In the genomic region with DNA sequence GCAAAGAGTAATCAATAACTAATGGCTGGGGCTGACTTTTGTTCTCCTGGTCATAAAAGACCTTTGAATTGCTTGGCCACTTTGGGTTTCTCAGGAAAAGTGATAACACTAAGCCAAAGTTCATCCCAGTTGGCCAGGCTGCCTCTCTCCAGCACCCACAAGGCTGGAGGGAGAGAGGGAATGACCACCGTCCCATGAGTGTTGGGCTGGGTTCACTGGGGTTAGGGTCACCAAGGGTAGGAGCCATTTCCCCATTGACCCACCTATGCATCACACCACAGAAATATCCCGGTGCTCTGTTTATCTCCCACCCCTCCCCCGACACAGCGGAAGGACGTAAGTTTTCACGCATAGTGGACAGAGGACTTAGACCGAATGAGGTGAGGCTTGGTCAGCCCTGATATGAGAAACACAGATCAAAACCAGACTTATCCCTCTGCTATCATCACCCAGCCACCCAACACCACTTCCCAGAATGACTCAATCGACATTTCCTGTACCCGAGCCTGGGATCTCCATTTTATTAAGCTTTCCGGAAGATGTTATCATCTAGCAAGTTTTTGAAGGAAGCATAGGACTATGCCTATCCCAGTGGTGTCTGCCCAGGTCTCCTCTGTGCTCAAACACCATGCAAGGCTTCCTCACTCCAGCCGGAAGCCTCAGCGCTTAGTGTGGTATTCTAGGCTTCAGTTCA, we compare ENCODE assay signal across 20 cellular contexts.
"Had no signal": no experiment of that assay in that cellular context is flagged by ENCODE, and none has a peak within 500 bp of the region (broad histone marks: within the 10 kb centered on the region; RNA-seq: fewer than 3 reads in every experiment).

No MANE protein-coding gene starts in this region.

- H3K9me3 Mint-ChIP-seq: activated naive CD8-positive, alpha-beta T cell treated with anti-CD3 and anti-CD28 coated beads, Interleukin-2, amount 10 ng/mL, durations not matched to agents 7 days and 5 days; activated T-cell treated with anti-CD3 and anti-CD28 coated beads, Interleukin-2, amount 50 U/mL, for 4 hours; dendritic cell treated with granulocyte-macrophage colony-stimulating factor and Interleukin-4, amounts not matched to agents 40 ng/mL and 50 ng/mL, for 4 days; T-helper 1 cell treated with Interleukin-12 subunit alpha and Interleukin-12 subunit beta and Interleukin-4 antibody, amounts not matched to agents 30 μg/mL and 1 μg/mL, for 36 hours had no signal

- H3K4me3 ChIP-seq: gastrocnemius medialis, upper lobe of left lung had no signal

- H3K4me3 Mint-ChIP-seq: activated naive CD8-positive, alpha-beta T cell treated with anti-CD3 and anti-CD28 coated beads, Interleukin-2, amount 10 ng/mL, durations not matched to agents 7 days and 5 days; activated T-cell treated with anti-CD3 and anti-CD28 coated beads, Interleukin-2, amount 50 U/mL, for 4 hours; dendritic cell treated with granulocyte-macrophage colony-stimulating factor and Interleukin-4, amounts not matched to agents 40 ng/mL and 50 ng/mL, for 4 days; mesothelial cell of epicardium; naive thymus-derived CD4-positive, alpha-beta T cell; T-helper 1 cell treated with Interleukin-12 subunit alpha and Interleukin-12 subunit beta and Interleukin-4 antibody, amounts not matched to agents 30 μg/mL and 1 μg/mL, for 36 hours had no signal

- H3K27ac Mint-ChIP-seq: activated naive CD8-positive, alpha-beta T cell treated with anti-CD3 and anti-CD28 coated beads, Interleukin-2, amount 10 ng/mL, durations not matched to agents 7 days and 5 days; dendritic cell treated with granulocyte-macrophage colony-stimulating factor and Interleukin-4, amounts not matched to agents 40 ng/mL and 50 ng/mL, for 4 days; mesothelial cell of epicardium; naive thymus-derived CD4-positive, alpha-beta T cell; progenitor cell of endocrine pancreas; T-helper 1 cell treated with Interleukin-12 subunit alpha and Interleukin-12 subunit beta and Interleukin-4 antibody, amounts not matched to agents 30 μg/mL and 1 μg/mL, for 36 hours had no signal

- DNase-seq: activated CD4-positive, alpha-beta T cell treated with anti-CD3 and anti-CD28 coated beads, Interleukin-2, amount 50 U/mL, for 4 hours; activated gamma-delta T cell treated with Interleukin-2 at 50 U/mL for 16 hours; activated naive CD8-positive, alpha-beta T cell treated with anti-CD3 and anti-CD28 coated beads, Interleukin-2, amount 10 ng/mL, durations not matched to agents 7 days and 5 days; activated T-cell treated with anti-CD3 and anti-CD28 coated beads, Interleukin-2, amount 50 U/mL, for 4 hours; anterior cingulate cortex; cerebellar nuclear complex; gastrocnemius medialis; left ventricle myocardium superior; naive thymus-derived CD4-positive, alpha-beta T cell; stimulated activated CD4-positive, alpha-beta T cell treated with anti-CD3 and anti-CD28 coated beads, Interleukin-2, amount 100 ng/mL, for 24 hours; stimulated activated naive CD4-positive, alpha-beta T cell treated with Interleukin-2 at 50 U/mL for 16 hours; upper lobe of left lung had no signal

- H3K4me1 ChIP-seq: gastrocnemius medialis, upper lobe of left lung had no signal

- ATAC-seq: activated CD4-positive, CD25-positive, alpha-beta regulatory T cell treated with anti-CD3 and anti-CD28 coated beads, Interleukin-2, amount 50 U/mL, for 24 hours; activated T-cell treated with anti-CD3 and anti-CD28 coated beads, Interleukin-2, amount 50 U/mL, for 4 hours; gastrocnemius medialis; left ventricle myocardium superior; naive thymus-derived CD4-positive, alpha-beta T cell; sciatic nerve; SK-N-SH treated with all-trans-retinoic acid at 6 μM for 48 hours had no signal

- H3K4me1 Mint-ChIP-seq: activated naive CD8-positive, alpha-beta T cell treated with anti-CD3 and anti-CD28 coated beads, Interleukin-2, amount 10 ng/mL, durations not matched to agents 7 days and 5 days; mesothelial cell of epicardium; naive thymus-derived CD4-positive, alpha-beta T cell had no signal

- H3K27ac ChIP-seq: gastrocnemius medialis, upper lobe of left lung had no signal

- H3K9me3 ChIP-seq: gastrocnemius medialis, upper lobe of left lung had no signal

- H3K27me3 ChIP-seq: gastrocnemius medialis, upper lobe of left lung had no signal

- FAIRE-seq: keratinocyte had no signal

- H3K36me3 Mint-ChIP-seq: activated naive CD8-positive, alpha-beta T cell treated with anti-CD3 and anti-CD28 coated beads, Interleukin-2, amount 10 ng/mL, durations not matched to agents 7 days and 5 days; mesothelial cell of epicardium had no signal

- H3K36me3 ChIP-seq: gastrocnemius medialis, upper lobe of left lung had no signal
